ENCODE assay signal across 14 cellular contexts in genomic region chr1:216785211-216785610, GRCh38.
"Had no signal": no experiment of that assay in that cellular context is flagged by ENCODE, and none has a peak within 500 bp of the region (broad histone marks: within the 10 kb centered on the region; RNA-seq: fewer than 3 reads in every experiment).

No MANE protein-coding gene starts in this region.

- DNase-seq: activated CD4-positive, alpha-beta T cell treated with anti-CD3 and anti-CD28 coated beads for 1 hour; activated CD8-positive, alpha-beta memory T cell treated with anti-CD3 and anti-CD28 coated beads for 24 hours; activated CD8-positive, alpha-beta memory T cell treated with anti-CD3 and anti-CD28 coated beads, Interleukin-2, amount 50 U/mL, for 48 hours; nephron progenitor cell; occipital lobe; posterior cingulate gyrus; stimulated activated CD4-positive, alpha-beta T cell treated with anti-CD3 and anti-CD28 coated beads, Interleukin-4, amount 100 ng/mL, for 24 hours; stimulated activated naive CD4-positive, alpha-beta T cell; SW 1271; T-helper 2 cell; thyroid gland; WERI-Rb-1 had no signal

- H3K4me3 ChIP-seq: skin epidermis, thyroid gland had no signal

- H3K4me1 ChIP-seq: thyroid gland had no signal

- H3K27ac ChIP-seq: epithelial cell of prostate, skin epidermis, thyroid gland, WERI-Rb-1 had no signal

- H3K36me3 ChIP-seq: thyroid gland, WERI-Rb-1 had no signal

- H3K27me3 ChIP-seq: thyroid gland had no signal

- H3K9me3 ChIP-seq: thyroid gland had no signal
